Comparison of ENCODE assay signal across 8 cellular contexts in genomic region chr14:102774391-102775153, GRCh38. TPM values are rescaled to one million over a fixed set of nuclear protein-coding genes. Genes with fewer than 3 reads are reported as not detected.
DNase-seq lines count a peak whose midpoint lies in the region; ATAC-seq and TF ChIP-seq lines count a peak whose summit lies in the region.

No MANE protein-coding gene starts in this region.

- peaks cover 9% of the 10 kb centered on the region for H4K20me1 ChIP-seq in SK-N-SH (ENCODE audit: insufficient read depth)

- peaks cover 25% of the 10 kb centered on the region for H3K4me1 Mint-ChIP-seq in activated naive CD8-positive, alpha-beta T cell treated with anti-CD3 and anti-CD28 coated beads, Interleukin-2, amount 10 ng/mL, durations not matched to agents 7 days and 5 days
- H3K4me1 Mint-ChIP-seq in progenitor cell of endocrine pancreas (ENCODE audit: low read depth) = peaks cover 15% of the 10 kb centered on the region

- H3K27ac ChIP-seq in SK-N-SH (ENCODE audit: low read depth in 2 of 2, low read length in 1 of 2) = no peak overlapping the region

- peaks cover 3% of the 10 kb centered on the region for H3K36me3 Mint-ChIP-seq in activated naive CD8-positive, alpha-beta T cell treated with anti-CD3 and anti-CD28 coated beads, Interleukin-2, amount 10 ng/mL, durations not matched to agents 7 days and 5 days
- H3K36me3 Mint-ChIP-seq in progenitor cell of endocrine pancreas (ENCODE audit: insufficient read depth) = no peaks in the 10 kb centered on the region

- H3K9ac ChIP-seq in SK-N-SH = no peak overlapping the region

- no peaks in the 10 kb centered on the region for H3K36me3 ChIP-seq in SK-N-SH (replicated peaks in 1 of 2; ENCODE audit: control insufficient read depth in 1 of 2, insufficient read depth in 2 of 2, low read length in 1 of 2)

- POLR2A ChIA-PET in SK-N-SH (lab: Yijun Ruan, JAX) = no interaction called here
- POLR2A ChIA-PET in activated naive CD8-positive, alpha-beta T cell treated with anti-CD3 and anti-CD28 coated beads, Interleukin-2, amount 10 ng/mL, durations not matched to agents 7 days and 5 days (lab: Charles Lee) = interaction anchor here (0.6 to 1.2 kb wide), 6 partner anchors 33 to 1859 kb away, joined by 3 to 5 read pairs (median 4); no protein-coding TSS in a partner anchor

- no peak for TF ChIP-seq EP300 in SK-N-SH (IDR thresholded peaks at IDR 0.05; ENCODE audit: borderline replicate concordance in 1 of 2, low read depth in 1 of 2, low read length in 1 of 2)

- H3K27ac Mint-ChIP-seq in activated naive CD8-positive, alpha-beta T cell treated with anti-CD3 and anti-CD28 coated beads, Interleukin-2, amount 10 ng/mL, durations not matched to agents 7 days and 5 days = peak overlapping the region; percentile 79
- peak overlapping the region; percentile 10 for H3K27ac Mint-ChIP-seq in progenitor cell of endocrine pancreas

- peaks cover 9 to 12% of the 10 kb centered on the region in 2 experiments; a peak in 3 of 4 replicates for H3K4me1 ChIP-seq in SK-N-SH (ENCODE audit: control insufficient read depth in 1 of 2, insufficient read depth in 2 of 2, low read depth in 1 of 2, low read length in 1 of 2)

- no peaks in the 10 kb centered on the region for H3K27me3 Mint-ChIP-seq in activated naive CD8-positive, alpha-beta T cell treated with anti-CD3 and anti-CD28 coated beads, Interleukin-2, amount 10 ng/mL, durations not matched to agents 7 days and 5 days
- H3K27me3 Mint-ChIP-seq in progenitor cell of endocrine pancreas = no peaks in the 10 kb centered on the region

- peak; percentile 49 for ATAC-seq in activated naive CD8-positive, alpha-beta T cell treated with anti-CD3 and anti-CD28 coated beads, Interleukin-2, amount 10 ng/mL, durations not matched to agents 7 days and 5 days (ENCODE audit: low read depth)
- ATAC-seq in Right ventricle myocardium superior (ENCODE audit: poor library complexity) (peak; percentile 63), HG03521 (IDR thresholded peaks at IDR 0.05; ENCODE audit: unreplicated experiment) (no peak)

- TF ChIP-seq RAD21 in SK-N-SH (IDR thresholded peaks at IDR 0.05; ENCODE audit: low read length) = peak; percentile 78

- H3K9me3 ChIP-seq in SK-N-SH = no peaks in the 10 kb centered on the region

- H3K9me2 ChIP-seq in SK-N-SH = no peaks in the 10 kb centered on the region

- H3K9me3 Mint-ChIP-seq in activated naive CD8-positive, alpha-beta T cell treated with anti-CD3 and anti-CD28 coated beads, Interleukin-2, amount 10 ng/mL, durations not matched to agents 7 days and 5 days = no peaks in the 10 kb centered on the region
- H3K9me3 Mint-ChIP-seq in progenitor cell of endocrine pancreas (ENCODE audit: low read depth) = no peaks in the 10 kb centered on the region

- H3K4me3 ChIP-seq in SK-N-SH (ENCODE audit: low read depth in 2 of 2, low read length in 1 of 2) = peak overlapping the region in 1 of 2 experiments; percentile 31; a peak in 1 of 4 replicates

- intact Hi-C loops in Right ventricle myocardium superior (cut with DNase I) = loop anchor here (5.0 kb wide), 1 partner anchor 148 kb away; the partner anchor contains the start of gene AMN

- TF ChIP-seq CTCF in GM20000 (IDR thresholded peaks at IDR 0.05; ENCODE audit: extremely low read depth, missing control alignments) = peak; percentile 50
- peak; percentile 73 for TF ChIP-seq CTCF in SK-N-SH (IDR thresholded peaks at IDR 0.05)
- TF ChIP-seq CTCF in progenitor cell of endocrine pancreas (IDR thresholded peaks at IDR 0.05; ENCODE audit: unreplicated experiment) = peak; percentile 71

- no peaks in the 10 kb centered on the region for H3K27me3 ChIP-seq in SK-N-SH (ENCODE audit: insufficient read depth)

- WGBS in SK-N-SH (ENCODE audit: low lambda C conversion rate) = 68% methylated on average over 10 of the region's 10 CpGs

- peaks cover 20% of the 10 kb centered on the region for H3F3A ChIP-seq in SK-N-SH (replicated peaks; ENCODE audit: insufficient read depth)

- peaks cover 16% of the 10 kb centered on the region for H3K79me2 ChIP-seq in SK-N-SH (ENCODE audit: insufficient read depth)

- CTCF ChIA-PET in SK-N-SH (lab: Yijun Ruan, JAX) = interaction anchor here (0.7 to 4.9 kb wide), 19 partner anchors 10 to 336 kb away, joined by 3 to 66 read pairs (median 3); no protein-coding TSS in a partner anchor

- H3K4me2 ChIP-seq in SK-N-SH = no peak overlapping the region

- no peak overlapping the region for H2AFZ ChIP-seq in SK-N-SH (ENCODE audit: low read depth)

- DNase-seq in COLO829 (ENCODE audit: low spot score) = peak; percentile 75
- peak; percentile 81 for DNase-seq in GM20000 (ENCODE audit: low spot score)
- DNase-seq in M059J (ENCODE audit: low read depth) = peak; percentile 65
- peak; percentile 80 for DNase-seq in SK-N-SH
- DNase-seq in activated naive CD8-positive, alpha-beta T cell treated with anti-CD3 and anti-CD28 coated beads, Interleukin-2, amount 10 ng/mL, durations not matched to agents 7 days and 5 days = peak; percentile 62
- no peak for DNase-seq in Right ventricle myocardium superior
- no peak for DNase-seq in progenitor cell of endocrine pancreas (ENCODE audit: low spot score, unreplicated experiment)

- peak overlapping the region; percentile 47 for H3K4me3 Mint-ChIP-seq in activated naive CD8-positive, alpha-beta T cell treated with anti-CD3 and anti-CD28 coated beads, Interleukin-2, amount 10 ng/mL, durations not matched to agents 7 days and 5 days
- no peak overlapping the region for H3K4me3 Mint-ChIP-seq in progenitor cell of endocrine pancreas (ENCODE audit: low read depth)

TF ChIP-seq in SK-N-SH, 30 proteins besides CTCF, POLR2A, EP300 and RAD21:
- TF ChIP-seq ELF1 (IDR thresholded peaks at IDR 0.05) = no peak
- TF ChIP-seq CHD2 (IDR thresholded peaks at IDR 0.05; ENCODE audit: low read length, partially characterized antibody) = peak; percentile 30
- no peak for TF ChIP-seq RCOR1 (IDR thresholded peaks at IDR 0.05; ENCODE audit: low read length)
- no peak for TF ChIP-seq SIN3A (IDR thresholded peaks at IDR 0.05; ENCODE audit: borderline replicate concordance, low read depth, low read length)
- no peak for TF ChIP-seq TEAD4 (IDR thresholded peaks at IDR 0.05; ENCODE audit: borderline replicate concordance, insufficient read depth)
- peak; percentile 83 for TF ChIP-seq SMC3 (IDR thresholded peaks at IDR 0.05; ENCODE audit: low read depth, low read length)
- TF ChIP-seq GABPA (IDR thresholded peaks at IDR 0.05; ENCODE audit: low read depth) = no peak
- TF ChIP-seq USF2 (IDR thresholded peaks at IDR 0.05; ENCODE audit: borderline replicate concordance, low read depth, low read length) = no peak
- no peak for TF ChIP-seq IRF3 (IDR thresholded peaks at IDR 0.05; ENCODE audit: low read depth, low read length)
- TF ChIP-seq GATA2 (CRISPR knock-in tag; IDR thresholded peaks at IDR 0.05) = no peak

RNA-seq across cellular contexts. Expression of gene TRAF3, which starts 2.7 kb away (rescaled TPM):
- total RNA-seq in M059J (2014; rRNA removed; shearing (Covaris generic)) = 12.5 and 16.1 TPM in 2 replicates
- 16.5 and 17.9 TPM in 2 replicates for polyA plus RNA-seq in SK-N-SH (2012; rRNA removed)
- polyA plus RNA-seq in SK-N-SH (2012; cell fraction: cytosol; rRNA removed) = 14.6 and 16.4 TPM in 2 replicates
- polyA plus RNA-seq in SK-N-SH (2012; cell fraction: nucleus; rRNA removed) = 21.0 and 31.9 TPM in 2 replicates
- total RNA-seq in activated naive CD8-positive, alpha-beta T cell treated with anti-CD3 and anti-CD28 coated beads, Interleukin-2, amount 10 ng/mL, durations not matched to agents 7 days and 5 days = 10 to 100 TPM; 31.1 to 32.9 TPM
- total RNA-seq in Right ventricle myocardium superior (9.8 TPM), progenitor cell of endocrine pancreas (26.3 and 26.6 TPM in 2 replicates)

Comparison
In these comparisons a context has a peak if more than half of its experiments do, and no peak if none do; other contexts are left out.
1. DNase-seq: peak in COLO829 (single experiment), GM20000 (single experiment), M059J (single experiment), SK-N-SH (single experiment) and activated naive CD8-positive, alpha-beta T cell treated with anti-CD3 and anti-CD28 coated beads, Interleukin-2, amount 10 ng/mL, durations not matched to agents 7 days and 5 days (single experiment); none in Right ventricle myocardium superior (single experiment) and progenitor cell of endocrine pancreas (single experiment).
2. Peak in every context shown above with its lines, with median percentiles within 50 percentile points of each other: CTCF ChIP-seq.